In genomic region chr3:81723732-81724313, GRCh38 we compare ENCODE assay signal across 10 cellular contexts.
A peak's percentile ranks its signal among the peaks of the same experiment; 100 is the strongest.
DNase-seq lines count a peak whose midpoint lies in the region; FAIRE-seq and TF ChIP-seq lines count a peak whose summit lies in the region.
"Had no signal": no experiment of that assay in that cellular context is flagged by ENCODE, and none has a peak within 500 bp of the region (broad histone marks: within the 10 kb centered on the region; RNA-seq: fewer than 3 reads in every experiment).

No MANE protein-coding gene starts in this region.

- H3K36me3 Mint-ChIP-seq in nephron (ENCODE audit: low read depth) = no peaks in the 10 kb centered on the region

- H3K4me3 Mint-ChIP-seq in nephron = peak overlapping the region in 1 of 3 experiments; percentile 12

- TF ChIP-seq CTCF in nephron (IDR thresholded peaks at IDR 0.05; ENCODE audit: unreplicated experiment in 3 of 3) = no peak

- H3K9me3 Mint-ChIP-seq in nephron = no peaks in the 10 kb centered on the region

- peaks cover 10% of the 10 kb centered on the region for H3K4me1 Mint-ChIP-seq in nephron

- H3K27ac Mint-ChIP-seq in nephron = peak overlapping the region; percentile 75 to 94 (median 92)

- no peaks in the 10 kb centered on the region for H3K27me3 Mint-ChIP-seq in nephron (ENCODE audit: low read depth)

- peak; percentile 47 for DNase-seq in EL
- peak; percentile 0 for DNase-seq in MV-4-11 (lab: John Stamatoyannopoulos, UW)
- DNase-seq in NCI-H187 treated with DMSO at 0.1 percent for 48 hours (lab: John Stamatoyannopoulos, UW) = no peak
- no peak for DNase-seq in DMS153 (lab: John Stamatoyannopoulos, UW)
- DNase-seq in islet precursor cell = no peak
- DNase-seq in NK-92 (lab: John Stamatoyannopoulos, UW; ENCODE audit: unreplicated experiment) = no peak
- DNase-seq: activated T-cell treated with anti-CD3 and anti-CD28 coated beads, Interleukin-2, amount 50 U/mL, for 48 hours; NCI-H524 had no signal

- peak; percentile 33 for FAIRE-seq in endometrium (lab: Jason Lieb, UNC)

Comparison
In these comparisons a context has a peak if more than half of its experiments do, and no peak if none do; other contexts are left out.
1. DNase-seq: peak in EL (single experiment) and MV-4-11 (single experiment); none in NCI-H187 treated with DMSO at 0.1 percent for 48 hours (single experiment), DMS153 (single experiment), islet precursor cell (single experiment) and NK-92 (single experiment).